31 cellular contexts compared by ENCODE assay signal in the genomic region with DNA sequence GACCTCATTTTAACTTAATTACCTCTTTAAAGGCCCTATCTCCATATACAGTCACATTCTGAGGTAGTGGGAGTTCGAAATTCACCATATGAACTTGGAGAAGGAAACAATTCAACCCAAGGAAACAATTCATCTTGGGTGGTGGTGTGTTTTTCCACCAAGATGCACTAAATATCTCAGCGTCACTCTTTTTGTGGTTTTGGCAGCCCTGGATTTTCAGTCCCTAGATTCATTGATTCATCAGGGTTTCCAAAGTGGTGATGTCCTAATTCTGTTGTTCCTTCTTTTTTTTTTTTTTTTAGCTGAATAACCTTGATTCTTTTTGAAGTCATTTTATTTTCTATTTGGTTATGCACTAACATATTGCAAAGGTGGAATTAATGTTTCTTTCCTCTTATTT.
"Had no signal": no experiment of that assay in that cellular context is flagged by ENCODE, and none has a peak within 500 bp of the region (broad histone marks: within the 10 kb centered on the region; RNA-seq: fewer than 3 reads in every experiment).

No MANE protein-coding gene starts in this region.

- H3K4me3 ChIP-seq: body of pancreas, esophagus muscularis mucosa, gastrocnemius medialis, heart right ventricle, hepatocyte had no signal

- ATAC-seq: activated CD4-positive, CD25-positive, alpha-beta regulatory T cell treated with anti-CD3 and anti-CD28 coated beads, Interleukin-2, amount 50 U/mL, for 24 hours; activated CD8-positive, alpha-beta T cell treated with anti-CD3 and anti-CD28 coated beads for 36 hours; activated T-cell treated with anti-CD3 and anti-CD28 coated beads, Interleukin-2, amount 50 U/mL, for 4 hours; activated T-helper 17 cell treated with anti-CD3 and anti-CD28 coated beads, Interleukin-2, amount 50 U/mL, for 72 hours; body of pancreas; effector memory CD8-positive, alpha-beta T cell; foreskin keratinocyte; gastrocnemius medialis; heart right ventricle had no signal

- H3K36me3 ChIP-seq: esophagus muscularis mucosa, gastrocnemius medialis, heart right ventricle, WERI-Rb-1 had no signal

- H3K27ac ChIP-seq: body of pancreas, esophagus muscularis mucosa, foreskin keratinocyte, gastrocnemius medialis, heart right ventricle, hepatocyte, WERI-Rb-1 had no signal

- DNase-seq: activated B cell treated with CpG ODN at 0.5 μM for 24 hours; activated CD4-positive, alpha-beta T cell treated with anti-CD3 and anti-CD28 coated beads for 48 hours; activated CD4-positive, alpha-beta T cell treated with anti-CD3 and anti-CD28 coated beads, Interleukin-2, amount 50 U/mL, for 1 hour; activated CD4-positive, alpha-beta T cell treated with anti-CD3 and anti-CD28 coated beads, Interleukin-2, amount 50 U/mL, for 48 hours; activated CD8-positive, alpha-beta memory T cell treated with anti-CD3 and anti-CD28 coated beads for 24 hours; activated CD8-positive, alpha-beta T cell treated with anti-CD3 and anti-CD28 coated beads for 36 hours; activated effector memory CD4-positive, alpha-beta T cell treated with Interleukin-2 at 50 U/mL for 16 hours; activated gamma-delta T cell treated with Interleukin-2 at 50 U/mL for 16 hours; activated naive CD4-positive, alpha-beta T cell treated with anti-CD3 and anti-CD28 coated beads, Interleukin-2, amount 50 U/mL, for 16 hours; activated naive CD4-positive, alpha-beta T cell treated with Interleukin-2 at 50 U/mL for 16 hours; activated T-cell treated with anti-CD3 and anti-CD28 coated beads, Interleukin-2, amount 50 U/mL, for 4 hours; amniotic stem cell; anterior cingulate cortex; body of pancreas; caudate nucleus; cortex of kidney; dermis blood vessel endothelial cell; effector CD4-positive, alpha-beta T cell; effector memory CD8-positive, alpha-beta T cell; erythroblast; foreskin keratinocyte; gastrocnemius medialis; glutamatergic neuron; heart right ventricle; T-helper 2 cell; WERI-Rb-1 had no signal

- H3K36me3 Mint-ChIP-seq: activated naive CD8-positive, alpha-beta T cell had no signal

- H3K4me2 ChIP-seq: hepatocyte had no signal

- H3K4me3 Mint-ChIP-seq: activated B cell treated with CpG ODN at 0.5 μM for 24 hours; activated CD8-positive, alpha-beta T cell treated with anti-CD3 and anti-CD28 coated beads for 36 hours; activated naive CD8-positive, alpha-beta T cell; activated T-cell treated with anti-CD3 and anti-CD28 coated beads, Interleukin-2, amount 50 U/mL, for 4 hours; activated T-helper 17 cell treated with anti-CD3 and anti-CD28 coated beads, Interleukin-2, amount 50 U/mL, for 72 hours; effector memory CD8-positive, alpha-beta T cell had no signal

- H2AFZ ChIP-seq: hepatocyte had no signal

- H3K9me3 ChIP-seq: body of pancreas, esophagus muscularis mucosa, gastrocnemius medialis, heart right ventricle had no signal

- H3K4me1 Mint-ChIP-seq: activated B cell treated with CpG ODN at 0.5 μM for 24 hours; activated T-helper 17 cell treated with anti-CD3 and anti-CD28 coated beads, Interleukin-2, amount 50 U/mL, for 72 hours had no signal

- H3K79me2 ChIP-seq: hepatocyte had no signal

- H3K27ac Mint-ChIP-seq: activated B cell treated with CpG ODN at 0.5 μM for 24 hours; activated CD8-positive, alpha-beta T cell treated with anti-CD3 and anti-CD28 coated beads for 36 hours; activated naive CD8-positive, alpha-beta T cell; activated T-helper 17 cell treated with anti-CD3 and anti-CD28 coated beads, Interleukin-2, amount 50 U/mL, for 72 hours; effector memory CD8-positive, alpha-beta T cell had no signal

- H3K4me1 ChIP-seq: body of pancreas, esophagus muscularis mucosa, foreskin keratinocyte, gastrocnemius medialis had no signal

- H3K27me3 Mint-ChIP-seq: activated T-helper 17 cell treated with anti-CD3 and anti-CD28 coated beads, Interleukin-2, amount 50 U/mL, for 72 hours had no signal

- H3K9me3 Mint-ChIP-seq: activated B cell treated with CpG ODN at 0.5 μM for 24 hours; activated CD8-positive, alpha-beta T cell treated with anti-CD3 and anti-CD28 coated beads for 36 hours; activated T-cell treated with anti-CD3 and anti-CD28 coated beads, Interleukin-2, amount 50 U/mL, for 4 hours; activated T-helper 17 cell treated with anti-CD3 and anti-CD28 coated beads, Interleukin-2, amount 50 U/mL, for 72 hours; effector memory CD8-positive, alpha-beta T cell had no signal

- H3K27me3 ChIP-seq: body of pancreas, esophagus muscularis mucosa, gastrocnemius medialis, heart right ventricle, hepatocyte had no signal
